ENCODE assay signal across 1 cellular context in genomic region chr11:44046202-44046601, GRCh38.
TF ChIP-seq lines count a peak whose summit lies in the region.

No MANE protein-coding gene starts in this region.

TF ChIP-seq in H1, 55 proteins besides CTCF, POLR2A, EP300 and RAD21 (continued from another document):
- TF ChIP-seq CHD2 (IDR thresholded peaks at IDR 0.05; ENCODE audit: low read length) (no peak), CTBP2 (IDR thresholded peaks at IDR 0.05; ENCODE audit: borderline replicate concordance, insufficient read depth, insufficient read length, low read length) (no peak), E2F6 (IDR thresholded peaks at IDR 0.05) (no peak), HDAC6 (IDR thresholded peaks at IDR 0.05; ENCODE audit: low read depth, low read length) (no peak), FOSL1 (IDR thresholded peaks at IDR 0.05; ENCODE audit: insufficient read depth, low read depth, low read length) (no peak), KDM5A (IDR thresholded peaks at IDR 0.05; ENCODE audit: low read length) (no peak), TCF12 (IDR thresholded peaks at IDR 0.05; ENCODE audit: low read depth, low read length) (no peak), SIRT6 (IDR thresholded peaks at IDR 0.05; ENCODE audit: low read length) (no peak)
